ENCODE assay signal across 8 cellular contexts in the genomic region with DNA sequence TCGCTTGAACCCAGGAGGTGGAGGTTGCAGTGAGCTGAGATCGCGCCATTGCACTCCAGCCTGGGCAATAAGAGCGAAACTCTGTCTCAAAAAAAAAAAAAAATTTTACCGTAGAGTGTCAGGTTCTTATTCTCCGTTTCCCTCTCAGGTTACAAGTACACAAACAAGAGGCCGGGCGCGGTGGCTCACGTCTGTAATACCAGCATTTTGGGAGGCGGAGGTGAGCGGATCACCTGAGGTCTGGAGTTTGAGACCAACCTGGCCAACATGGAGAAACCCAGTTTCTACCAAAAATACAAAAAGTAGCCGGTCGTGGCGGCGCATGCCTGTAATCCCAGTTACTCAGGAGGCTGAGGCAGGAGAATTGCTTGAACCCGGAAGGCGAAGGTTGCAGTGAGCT. TPM values are rescaled to one million over a fixed set of nuclear protein-coding genes. Genes with fewer than 3 reads are reported as not detected.
DNase-seq lines count a peak whose midpoint lies in the region; ATAC-seq, FAIRE-seq and TF ChIP-seq lines count a peak whose summit lies in the region.
"Not testable (repeated sequence)": the region's sequence is repeated elsewhere in the genome, so short reads cannot be mapped to it uniquely, and the experiment has no call there.

No MANE protein-coding gene starts in this region.

- not testable (repeated sequence) for DNase-seq in Calu3; MG63; WERI-Rb-1; K562 (ENCODE audit: extremely low read depth in 1 of 4, low spot score in 3 of 4); fibroblast of lung (ENCODE audit: low read depth in 2 of 2); right lobe of liver; type B pancreatic cell (ENCODE audit: extremely low spot score, unreplicated experiment)

- H3K9ac ChIP-seq in K562 (ENCODE audit: insufficient read depth in 1 of 2, low read depth in 2 of 2, low read length in 2 of 2): peak overlapping the region; percentile 88 to 94
- not testable (repeated sequence) for H3K9ac ChIP-seq in fibroblast of lung (ENCODE audit: insufficient read depth, low read length); parathyroid adenoma

- not testable (repeated sequence) for H3K9me1 ChIP-seq in K562 (ENCODE audit: control insufficient read depth, insufficient read depth, low read length)

- not testable (repeated sequence) for ATAC-seq in K562, right lobe of liver

- CTCF ChIA-PET in Calu3 (lab: Charles Lee): interaction anchor here (1.2 kb wide), 1 partner anchor 55 kb away, joined by 3 read pairs; no protein-coding TSS in a partner anchor
- CTCF ChIA-PET in K562 (lab: Yijun Ruan, JAX; ENCODE audit: low intra/inter-chr PET ratio): not testable (repeated sequence)

- TF ChIP-seq POLR2A in K562 (conservative IDR thresholded peaks at IDR 0.05); right lobe of liver (IDR thresholded peaks at IDR 0.05): not testable (repeated sequence)

- H3K36me3 ChIP-seq in MG63 (peaks cover 41% of the 10 kb centered on the region), WERI-Rb-1 (peaks cover 15% of the 10 kb centered on the region), K562 (ENCODE audit: control insufficient read depth, insufficient read depth, low read length) (peaks cover 29% of the 10 kb centered on the region)
- not testable (repeated sequence) for H3K36me3 ChIP-seq in fibroblast of lung (ENCODE audit: control insufficient read depth, insufficient read depth, low read length); right lobe of liver; parathyroid adenoma (ENCODE audit: control insufficient read depth, insufficient read depth, low read length)

- not testable (repeated sequence) for FAIRE-seq in K562 (lab: Jason Lieb, UNC)

- not testable (repeated sequence) for H3K27me3 ChIP-seq in MG63; WERI-Rb-1 (ENCODE audit: insufficient read depth, low read depth, severe bottlenecking); K562 (ENCODE audit: control insufficient read depth in 2 of 2, insufficient read depth in 2 of 2, low read length in 2 of 2); fibroblast of lung (ENCODE audit: control insufficient read depth, insufficient read depth, low read length); right lobe of liver; parathyroid adenoma (ENCODE audit: control insufficient read depth, insufficient read depth, low read length)

- peaks cover 49% of the 10 kb centered on the region for H3K79me2 ChIP-seq in K562 (ENCODE audit: control insufficient read depth, insufficient read depth, low read length)
- peaks cover 19% of the 10 kb centered on the region for H3K79me2 ChIP-seq in fibroblast of lung (ENCODE audit: control insufficient read depth, insufficient read depth, low read length)
- H3K79me2 ChIP-seq in parathyroid adenoma: peaks cover 42% of the 10 kb centered on the region

- H3K9me3 ChIP-seq in MG63 (peaks cover 30% of the 10 kb centered on the region), K562 (replicated peaks; ENCODE audit: control insufficient read depth, insufficient read depth, low read depth, low read length) (peaks cover 23% of the 10 kb centered on the region)
- not testable (repeated sequence) for H3K9me3 ChIP-seq in WERI-Rb-1 (ENCODE audit: severe bottlenecking); fibroblast of lung (ENCODE audit: control insufficient read depth, insufficient read depth, low read depth, low read length); right lobe of liver; parathyroid adenoma (ENCODE audit: control insufficient read depth, low read length)

- H3K4me2 ChIP-seq in K562 (ENCODE audit: insufficient read depth, low read length) (peak overlapping the region; percentile 98), fibroblast of lung (ENCODE audit: extremely low read depth, insufficient read depth, low read length) (peak overlapping the region; percentile 69), parathyroid adenoma (ENCODE audit: low read length) (peak overlapping the region; percentile 86)

- H3K4me3 ChIP-seq in MG63 (peak overlapping the region; percentile 82), WERI-Rb-1 (ENCODE audit: low read depth, low read length) (peak overlapping the region; percentile 95), K562 (peak overlapping the region; percentile 71), fibroblast of lung (replicated peaks in 1 of 4; ENCODE audit: control extremely low read depth in 1 of 4, insufficient read depth in 1 of 4, low read depth in 3 of 4, low read length in 4 of 4) (peak overlapping the region; percentile 79 to 94 (median 86)), right lobe of liver (peak overlapping the region; percentile 79 to 97 (median 91)), parathyroid adenoma (ENCODE audit: low read depth, low read length) (peak overlapping the region; percentile 91)

- H3K9me3 Mint-ChIP-seq in Calu3 (ENCODE audit: low read depth, unreplicated experiment); type B pancreatic cell: not testable (repeated sequence)

- H3K4me1 Mint-ChIP-seq in Calu3 (ENCODE audit: low read depth, unreplicated experiment): not testable (repeated sequence)
- H3K4me1 Mint-ChIP-seq in type B pancreatic cell (ENCODE audit: unreplicated experiment): peaks cover 15% of the 10 kb centered on the region

- H3K27ac ChIP-seq in WERI-Rb-1 (peak overlapping the region; percentile 94; the same call in 1 of the 2 replicates), K562 (ENCODE audit: extremely low read depth, low read depth, low read length) (peak overlapping the region; percentile 83), fibroblast of lung (ENCODE audit: insufficient read depth, low read length) (peak overlapping the region; percentile 88), right lobe of liver (peak overlapping the region; percentile 96 to 98 (median 97)), parathyroid adenoma (peak overlapping the region; percentile 95)

- not testable (repeated sequence) for H2AFZ ChIP-seq in K562 (ENCODE audit: low read depth, low read length); fibroblast of lung (ENCODE audit: low read length)
- H2AFZ ChIP-seq in parathyroid adenoma: peak overlapping the region; percentile 90

- WGBS in K562 (ENCODE audit: insufficient coverage, low coverage, missing lambda C conversion rate): 77% methylated on average over 12 of the region's 18 CpGs
- WGBS in right lobe of liver (ENCODE audit: insufficient coverage, low coverage, low lambda C conversion rate, missing lambda C conversion rate): 52% methylated on average over 18 of the region's 18 CpGs

- intact Hi-C loops in Calu3 (cut with micrococcal nuclease; ENCODE audit: unreplicated experiment); K562 (cut with micrococcal nuclease); right lobe of liver (cut with DNase I): not testable (repeated sequence)

- POLR2A ChIA-PET in K562 (lab: Yijun Ruan, JAX): interaction anchor here (0.8 to 1.3 kb wide), 5 partner anchors 8 to 628 kb away, joined by 3 to 4 read pairs (median 4); a partner anchor contains a TSS

- not testable (repeated sequence) for TF ChIP-seq EP300 in K562 (IDR thresholded peaks at IDR 0.05; ENCODE audit: low read length)

- not testable (repeated sequence) for TF ChIP-seq RAD21 in K562 (CRISPR knock-in tag; conservative IDR thresholded peaks at IDR 0.05 in 1 of 2, IDR thresholded peaks at IDR 0.05 in 1 of 2)

- peak overlapping the region; percentile 98 for H3K27ac Mint-ChIP-seq in Calu3 (ENCODE audit: unreplicated experiment)
- H3K27ac Mint-ChIP-seq in type B pancreatic cell: peak overlapping the region; percentile 97

- H4K20me1 ChIP-seq in K562 (replicated peaks; ENCODE audit: control insufficient read depth, insufficient read depth, low read length); fibroblast of lung (ENCODE audit: control insufficient read depth, extremely low read depth, insufficient read depth, low read length): not testable (repeated sequence)

- H3K4me1 ChIP-seq in K562 (replicated peaks in 1 of 2; ENCODE audit: control insufficient read depth in 2 of 2, insufficient read depth in 2 of 2, low read length in 2 of 2) (peaks cover 25 to 37% of the 10 kb centered on the region in 2 experiments), right lobe of liver (peaks cover 0 to 42% (median 21%) of the 10 kb centered on the region in 4 donors)
- not testable (repeated sequence) for H3K4me1 ChIP-seq in fibroblast of lung (ENCODE audit: control insufficient read depth, extremely low read depth, insufficient read depth, low read length); parathyroid adenoma

- H3K36me3 Mint-ChIP-seq in Calu3 (ENCODE audit: insufficient read depth, unreplicated experiment) (peaks cover 46% of the 10 kb centered on the region), type B pancreatic cell (peaks cover 30% of the 10 kb centered on the region)

- not testable (repeated sequence) for H3K27me3 Mint-ChIP-seq in Calu3 (ENCODE audit: unreplicated experiment); type B pancreatic cell

- peak overlapping the region; percentile 95 for H3K4me3 Mint-ChIP-seq in Calu3 (ENCODE audit: low read depth, unreplicated experiment)
- peak overlapping the region; percentile 97 for H3K4me3 Mint-ChIP-seq in type B pancreatic cell

- TF ChIP-seq CTCF in Calu3 (IDR thresholded peaks at IDR 0.05; ENCODE audit: unreplicated experiment); WERI-Rb-1 (IDR thresholded peaks at IDR 0.05; ENCODE audit: low read depth, low read length); K562 (IDR thresholded peaks at IDR 0.05 in 2 of 3, conservative IDR thresholded peaks at IDR 0.05 in 1 of 3; ENCODE audit: insufficient read depth in 2 of 3, low read depth in 1 of 3, low read length in 3 of 3); fibroblast of lung (conservative IDR thresholded peaks at IDR 0.05 in 1 of 2, IDR thresholded peaks at IDR 0.05 in 1 of 2; ENCODE audit: low read depth in 1 of 2, low read length in 2 of 2); right lobe of liver (IDR thresholded peaks at IDR 0.05); parathyroid adenoma (IDR thresholded peaks at IDR 0.05); type B pancreatic cell (conservative IDR thresholded peaks at IDR 0.05): not testable (repeated sequence)

- not testable (repeated sequence) for BruUV-seq in Calu3 (replicated peaks; lab: Mats Ljungman, UMichigan); K562 (replicated peaks; lab: Mats Ljungman, UMichigan)

- in situ Hi-C loops in K562 (cut with MboI): not testable (repeated sequence)

RNA-seq across cellular contexts. Expression of a gene that starts 1.1 kb away (rescaled TPM):
- total RNA-seq in Calu3 (2022) (6.6 and 8.7 TPM in 2 replicates), K562 (2014; rRNA removed) (5.2 and 6.7 TPM in 2 replicates), K562 (2014; rRNA removed; fragmentation: Illumina TruSeq; extraction: Trizol) (7.0 and 10.8 TPM in 2 replicates), K562 (2015; rRNA removed; fragmentation: Illumina TruSeq; extraction: Trizol) (6.1 and 6.4 TPM in 2 replicates), K562 (2021) (6.0 and 8.1 TPM in 2 replicates), fibroblast of lung (10.3 and 12.2 TPM in 2 replicates), right lobe of liver (1 to 10 TPM; 3.1 to 8.1 (median 5.3) TPM), type B pancreatic cell (ENCODE audit: low replicate concordance) (11.0 and 14.5 TPM in 2 replicates)
- total RNA-seq in MG63 (2014; rRNA removed; shearing (Covaris generic); ENCODE audit: low replicate concordance): 2.0 and 6.4 TPM in 2 replicates
- 33.3 and 61.8 TPM in 2 replicates for total RNA-seq in K562 (2011; cell fraction: chromatin; rRNA removed; ENCODE audit: low replicate concordance)
- 28.2 and 30.7 TPM in 2 replicates for total RNA-seq in K562 (2011; cell fraction: nucleolus; rRNA removed)
- 39.2 and 48.5 TPM in 2 replicates for total RNA-seq in K562 (2011; cell fraction: nucleoplasm; rRNA removed)
- polyA plus RNA-seq in K562 (2011; rRNA removed) (4.5 and 5.4 TPM in 2 replicates), K562 (2014; fragmentation: Illumina TruSeq; extraction: Trizol) (5.1 TPM in 2 replicates), K562 (2014; fragmentation: Nextera tagmentation; extraction: Ambion mirVana) (1 to 10 TPM; 1.4 to 2.1 TPM), K562 (2014; rRNA removed) (4.0 and 5.6 TPM in 2 replicates), fibroblast of lung (2.8 and 4.5 TPM in 2 replicates)
- polyA plus RNA-seq in K562 (2011; cell fraction: cytosol; rRNA removed): 0.78 and 1.9 TPM in 2 replicates
- 5.6 and 6.1 TPM in 2 replicates for polyA plus RNA-seq in K562 (2011; cell fraction: nucleus; rRNA removed)
- polyA plus RNA-seq in K562 (2012): 3.7 and 4.5 TPM in 2 replicates
- polyA minus RNA-seq in K562 (2011; rRNA and poly(A)+ RNA removed): 13.8 and 21.2 TPM in 2 replicates
- polyA minus RNA-seq in K562 (2011; cell fraction: cytosol; rRNA and poly(A)+ RNA removed): 2.4 and 5.1 TPM in 2 replicates
- polyA minus RNA-seq in K562 (2011; cell fraction: nucleus; rRNA and poly(A)+ RNA removed): 9.7 and 17.8 TPM in 2 replicates
- 2.3 and 3.2 TPM in 2 replicates for polyA plus RNA-seq in fibroblast of lung (2012)
- polyA minus RNA-seq in fibroblast of lung (ENCODE audit: low replicate concordance): 0.30 and 1.5 TPM in 2 replicates
